In the genomic region with DNA sequence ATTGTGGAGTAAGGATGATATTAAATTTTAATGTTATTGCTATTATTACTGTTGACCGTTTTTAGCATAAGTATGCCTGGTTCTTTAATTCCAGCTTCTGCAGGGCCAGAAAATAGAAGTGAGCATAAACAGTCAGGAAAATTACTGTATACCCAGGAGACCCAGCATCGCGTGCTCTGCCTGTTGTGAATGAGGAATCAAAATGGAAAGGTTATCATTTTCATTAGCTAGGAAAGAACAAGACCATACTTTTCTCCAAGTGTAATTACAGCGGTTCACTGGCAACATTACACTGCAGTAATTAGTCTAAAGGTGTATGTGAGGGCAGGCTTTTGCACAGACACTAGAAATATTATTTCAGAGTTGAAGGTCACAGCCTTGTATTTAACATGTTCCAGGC, we compare ENCODE assay signal across 20 cellular contexts.
A peak's percentile ranks its signal among the peaks of the same experiment; 100 is the strongest.
DNase-seq lines count a peak whose midpoint lies in the region; ATAC-seq and TF ChIP-seq lines count a peak whose summit lies in the region.
"Had no signal": no experiment of that assay in that cellular context is flagged by ENCODE, and none has a peak within 500 bp of the region (broad histone marks: within the 10 kb centered on the region; RNA-seq: fewer than 3 reads in every experiment).

No MANE protein-coding gene starts in this region.

- TF ChIP-seq CTCF in activated B cell treated with CpG ODN at 0.5 μM for 24 hours (IDR thresholded peaks at IDR 0.05), result no peak

- ATAC-seq in activated B cell treated with CpG ODN at 0.5 μM for 24 hours (ENCODE audit: low read depth), result no peak
- ATAC-seq in HG02571 (IDR thresholded peaks at IDR 0.05; ENCODE audit: unreplicated experiment), result no peak
- ATAC-seq: activated CD8-positive, alpha-beta T cell treated with anti-CD3 and anti-CD28 coated beads, Interleukin-2, amount 10 ng/mL, durations not matched to agents 7 days and 5 days; activated T-cell treated with anti-CD3 and anti-CD28 coated beads, Interleukin-2, amount 50 U/mL, for 72 hours; natural killer cell treated with Interleukin-12 subunit alpha and Interleukin-12 subunit beta and Interleukin-15 and Interleukin-18, amount 100 ng/mL, for 72 hours had no signal

- DNase-seq in DMS 273 (lab: John Stamatoyannopoulos, UW; ENCODE audit: unreplicated experiment), result peak; percentile 61
- no peak for DNase-seq in DMS 273 treated with DMSO at 0.1 percent for 48 hours (lab: John Stamatoyannopoulos, UW)
- DNase-seq in NCI-H2171 (lab: John Stamatoyannopoulos, UW), result peak; percentile 60
- DNase-seq in activated B cell treated with CpG ODN at 0.5 μM for 24 hours, result no peak
- DNase-seq in activated CD4-positive, alpha-beta T cell treated with anti-CD3 and anti-CD28 coated beads, Interleukin-2, amount 50 U/mL, for 1 hour, result no peak
- DNase-seq in GM19238 (ENCODE audit: insufficient read length, low spot score), result no peak
- DNase-seq in ecto neural progenitor cell (ENCODE audit: low spot score), result no peak
- DNase-seq: activated CD8-positive, alpha-beta T cell treated with anti-CD3 and anti-CD28 coated beads, Interleukin-2, amount 10 ng/mL, durations not matched to agents 7 days and 5 days; activated T-cell treated with anti-CD3 and anti-CD28 coated beads, Interleukin-2, amount 50 U/mL, for 72 hours; BE2C; H9; mesendoderm; NCI-H446 treated with DMSO at 0.1 percent for 48 hours; Right ventricle myocardium superior; stimulated activated CD4-positive, alpha-beta T cell treated with anti-CD3 and anti-CD28 coated beads, Interleukin-4, amount 100 ng/mL, for 24 hours; substantia nigra; T-helper 1 cell had no signal

- no peaks in the 10 kb centered on the region for H3K27me3 Mint-ChIP-seq in activated B cell treated with CpG ODN at 0.5 μM for 24 hours
- H3K27me3 Mint-ChIP-seq: activated naive CD8-positive, alpha-beta T cell; natural killer cell treated with Interleukin-12 subunit alpha and Interleukin-12 subunit beta and Interleukin-15 and Interleukin-18, amount 100 ng/mL, for 72 hours had no signal

- H3K27ac Mint-ChIP-seq in activated B cell treated with CpG ODN at 0.5 μM for 24 hours, result peak overlapping the region; percentile 2
- H3K27ac Mint-ChIP-seq: activated CD8-positive, alpha-beta T cell treated with anti-CD3 and anti-CD28 coated beads, Interleukin-2, amount 10 ng/mL, durations not matched to agents 7 days and 5 days; activated naive CD8-positive, alpha-beta T cell; activated T-cell treated with anti-CD3 and anti-CD28 coated beads, Interleukin-2, amount 50 U/mL, for 72 hours had no signal

- peaks cover 35% of the 10 kb centered on the region for H3K4me1 Mint-ChIP-seq in activated B cell treated with CpG ODN at 0.5 μM for 24 hours

- no peak overlapping the region for H3K4me3 Mint-ChIP-seq in activated B cell treated with CpG ODN at 0.5 μM for 24 hours
- H3K4me3 Mint-ChIP-seq: activated CD8-positive, alpha-beta T cell treated with anti-CD3 and anti-CD28 coated beads, Interleukin-2, amount 10 ng/mL, durations not matched to agents 7 days and 5 days; activated naive CD8-positive, alpha-beta T cell; H9 had no signal

- H3K36me3 Mint-ChIP-seq in activated B cell treated with CpG ODN at 0.5 μM for 24 hours (ENCODE audit: low read depth), result peaks cover 9% of the 10 kb centered on the region

- H3K9me3 Mint-ChIP-seq in activated B cell treated with CpG ODN at 0.5 μM for 24 hours, result peaks cover 6% of the 10 kb centered on the region
- H3K9me3 Mint-ChIP-seq: natural killer cell treated with Interleukin-12 subunit alpha and Interleukin-12 subunit beta and Interleukin-15 and Interleukin-18, amount 100 ng/mL, for 72 hours had no signal

- CTCF ChIA-PET in activated B cell treated with CpG ODN at 0.5 μM for 24 hours (lab: Charles Lee), result no interaction called here

- intact Hi-C loops in activated B cell treated with CpG ODN at 0.5 μM for 24 hours (cut with micrococcal nuclease), result loop anchor here (5.0 kb wide), 1 partner anchor 398 kb away; no protein-coding TSS in a partner anchor

- POLR2A ChIA-PET in activated B cell treated with CpG ODN at 0.5 μM for 24 hours (lab: Charles Lee), result interaction anchor here (0.7 kb wide), 1 partner anchor 222 kb away, joined by 7 read pairs; no protein-coding TSS in a partner anchor

Comparison
In these comparisons a context has a peak if more than half of its experiments do, and no peak if none do; other contexts are left out.
1. DNase-seq: peak in DMS 273 (single experiment) and NCI-H2171 (single experiment); none in DMS 273 treated with DMSO at 0.1 percent for 48 hours (single experiment), activated B cell treated with CpG ODN at 0.5 μM for 24 hours (single experiment), activated CD4-positive, alpha-beta T cell treated with anti-CD3 and anti-CD28 coated beads, Interleukin-2, amount 50 U/mL, for 1 hour (single experiment), GM19238 (single experiment) and ecto neural progenitor cell (single experiment).